Comparison of ENCODE assay signal across 24 cellular contexts in genomic region chr1:13802782-13803545, GRCh38.
DNase-seq lines count a peak whose midpoint lies in the region; ATAC-seq, FAIRE-seq and TF ChIP-seq lines count a peak whose summit lies in the region.
"Had no signal": no experiment of that assay in that cellular context is flagged by ENCODE, and none has a peak within 500 bp of the region (broad histone marks: within the 10 kb centered on the region; RNA-seq: fewer than 3 reads in every experiment).

No MANE protein-coding gene starts in this region.

- WGBS in K562 (ENCODE audit: insufficient coverage, low coverage, missing lambda C conversion rate): 35% methylated on average over 19 of the region's 19 CpGs

- H3K9ac ChIP-seq in K562 (ENCODE audit: insufficient read depth in 1 of 2, low read depth in 2 of 2, low read length in 2 of 2): 0 out of 4 replicates have a peak overlapping the region, but pooled peaks of 1 of the 2 experiments have one; percentile 29

- ATAC-seq in activated naive CD8-positive, alpha-beta T cell treated with anti-CD3 and anti-CD28 coated beads, Interleukin-2, amount 50 U/mL, for 24 hours: no peak
- ATAC-seq in K562: no peak
- ATAC-seq in natural killer cell: no peak
- no peak for ATAC-seq in activated CD8-positive, alpha-beta T cell treated with anti-CD3 and anti-CD28 coated beads for 36 hours

- peak overlapping the region; percentile 50 for H3K27ac Mint-ChIP-seq in activated naive CD8-positive, alpha-beta T cell
- no peak overlapping the region for H3K27ac Mint-ChIP-seq in activated naive CD8-positive, alpha-beta T cell treated with anti-CD3 and anti-CD28 coated beads, Interleukin-2, amount 50 U/mL, for 24 hours
- H3K27ac Mint-ChIP-seq in natural killer cell (peak overlapping the region; percentile 74 to 80), type B pancreatic cell (peak overlapping the region; percentile 3)
- no peak overlapping the region for H3K27ac Mint-ChIP-seq in activated CD8-positive, alpha-beta T cell treated with anti-CD3 and anti-CD28 coated beads for 36 hours

- H3K36me3 ChIP-seq in K562 (ENCODE audit: control insufficient read depth, insufficient read depth, low read length): no peaks in the 10 kb centered on the region
- H3K36me3 ChIP-seq: Peyer's patch, SJCRH30 had no signal

- intact Hi-C loops in K562 (cut with micrococcal nuclease) (no loop called here), natural killer cell (cut with micrococcal nuclease) (no loop called here)
- intact Hi-C loops in activated CD8-positive, alpha-beta T cell treated with anti-CD3 and anti-CD28 coated beads for 36 hours (cut with micrococcal nuclease): no loop called here

- no peaks in the 10 kb centered on the region for H3K27me3 Mint-ChIP-seq in activated naive CD8-positive, alpha-beta T cell
- H3K27me3 Mint-ChIP-seq in activated naive CD8-positive, alpha-beta T cell treated with anti-CD3 and anti-CD28 coated beads, Interleukin-2, amount 50 U/mL, for 24 hours: no peaks in the 10 kb centered on the region
- H3K27me3 Mint-ChIP-seq in natural killer cell (ENCODE audit: low read depth in 2 of 2) (no peaks in the 10 kb centered on the region), type B pancreatic cell (no peaks in the 10 kb centered on the region)
- H3K27me3 Mint-ChIP-seq in activated CD8-positive, alpha-beta T cell treated with anti-CD3 and anti-CD28 coated beads for 36 hours: no peaks in the 10 kb centered on the region
- H3K27me3 Mint-ChIP-seq: CD8-positive, alpha-beta memory T cell; IgD-negative memory B cell had no signal

- TF ChIP-seq POLR2A in K562 (conservative IDR thresholded peaks at IDR 0.05): no peak

- TF ChIP-seq RAD21 in K562 (CRISPR knock-in tag; conservative IDR thresholded peaks at IDR 0.05 in 1 of 2, IDR thresholded peaks at IDR 0.05 in 1 of 2): no peak

- H3K79me2 ChIP-seq in K562 (ENCODE audit: control insufficient read depth, insufficient read depth, low read length): no peaks in the 10 kb centered on the region

- no peaks in the 10 kb centered on the region for H3K9me3 ChIP-seq in K562 (replicated peaks; ENCODE audit: control insufficient read depth, insufficient read depth, low read depth, low read length)
- H3K9me3 ChIP-seq: Peyer's patch, SJCRH30 had no signal

- TF ChIP-seq CTCF in K562 (IDR thresholded peaks at IDR 0.05 in 2 of 3, conservative IDR thresholded peaks at IDR 0.05 in 1 of 3; ENCODE audit: insufficient read depth in 2 of 3, low read depth in 1 of 3, low read length in 3 of 3) (no peak), natural killer cell (IDR thresholded peaks at IDR 0.05) (no peak), type B pancreatic cell (conservative IDR thresholded peaks at IDR 0.05) (no peak), GM20000 (IDR thresholded peaks at IDR 0.05; ENCODE audit: extremely low read depth, missing control alignments) (no peak)
- no peak for TF ChIP-seq CTCF in activated CD8-positive, alpha-beta T cell treated with anti-CD3 and anti-CD28 coated beads for 36 hours (IDR thresholded peaks at IDR 0.05)

- H3K4me1 ChIP-seq in K562 (replicated peaks in 1 of 2; ENCODE audit: control insufficient read depth in 2 of 2, insufficient read depth in 2 of 2, low read length in 2 of 2): peaks cover 8 to 13% of the 10 kb centered on the region in 2 experiments; a peak in 3 of 5 replicates
- H3K4me1 ChIP-seq: SJCRH30 had no signal

- H4K20me1 ChIP-seq in K562 (replicated peaks; ENCODE audit: control insufficient read depth, insufficient read depth, low read length): peaks cover 53% of the 10 kb centered on the region

- POLR2A ChIA-PET in K562 (lab: Yijun Ruan, JAX): interaction anchor here (0.7 kb wide), 1 partner anchor 150 kb away, joined by 3 read pairs; no protein-coding TSS in a partner anchor
- POLR2A ChIA-PET in activated CD8-positive, alpha-beta T cell treated with anti-CD3 and anti-CD28 coated beads for 36 hours (lab: Charles Lee): interaction anchor here (1.1 kb wide), 1 partner anchor 98 kb away, joined by 3 read pairs; no protein-coding TSS in a partner anchor

- peaks cover 6 to 45% of the 10 kb centered on the region in 2 experiments; a peak in 4 of 5 replicates for H3K27me3 ChIP-seq in K562 (ENCODE audit: control insufficient read depth in 2 of 2, insufficient read depth in 2 of 2, low read length in 2 of 2)
- H3K27me3 ChIP-seq: Peyer's patch, SJCRH30 had no signal

- FAIRE-seq in K562 (lab: Jason Lieb, UNC): peak; percentile 29
- FAIRE-seq: G401.6, GM12892 had no signal

- no peak overlapping the region for H3K4me2 ChIP-seq in K562 (ENCODE audit: insufficient read depth, low read length)

- TF ChIP-seq EP300 in K562 (IDR thresholded peaks at IDR 0.05; ENCODE audit: low read length): no peak

- no peak for DNase-seq in activated naive CD8-positive, alpha-beta T cell treated with anti-CD3 and anti-CD28 coated beads, Interleukin-2, amount 50 U/mL, for 24 hours
- DNase-seq in K562 (ENCODE audit: extremely low read depth in 1 of 4, low spot score in 3 of 4) (no peak), natural killer cell (no peak), type B pancreatic cell (ENCODE audit: extremely low spot score, unreplicated experiment) (no peak), GM20000 (ENCODE audit: low spot score) (no peak), iPS-NIHi11 (ENCODE audit: low spot score) (no peak)
- DNase-seq in activated CD8-positive, alpha-beta T cell treated with anti-CD3 and anti-CD28 coated beads for 36 hours: no peak
- DNase-seq: CD8-positive, alpha-beta memory T cell; GOT3; HCEC 1CT; Karpas-422; MV-4-11; NCI-H1105 treated with DMSO at 0.1 percent for 48 hours; NCI-H1694 treated with DMSO at 0.1 percent for 48 hours; NCI-H2081 treated with DMSO at 0.1 percent for 48 hours; NCI-H2171 treated with DMSO at 0.1 percent for 48 hours; NCI-H524 treated with DMSO at 0.1 percent for 48 hours; NCI-H82; Peyer's patch; SJCRH30 had no signal

- peaks cover 19% of the 10 kb centered on the region for H3K4me1 Mint-ChIP-seq in activated naive CD8-positive, alpha-beta T cell (ENCODE audit: low read depth)
- H3K4me1 Mint-ChIP-seq in activated naive CD8-positive, alpha-beta T cell treated with anti-CD3 and anti-CD28 coated beads, Interleukin-2, amount 50 U/mL, for 24 hours: peaks cover 2% of the 10 kb centered on the region
- peaks cover 49 to 51% of the 10 kb centered on the region in 2 donors for H3K4me1 Mint-ChIP-seq in natural killer cell
- H3K4me1 Mint-ChIP-seq in type B pancreatic cell (ENCODE audit: unreplicated experiment): peaks cover 22% of the 10 kb centered on the region
- peaks cover 4% of the 10 kb centered on the region for H3K4me1 Mint-ChIP-seq in activated CD8-positive, alpha-beta T cell treated with anti-CD3 and anti-CD28 coated beads for 36 hours (ENCODE audit: low read depth)

- no peak overlapping the region for H3K27ac ChIP-seq in K562 (ENCODE audit: extremely low read depth, low read depth, low read length)
- H3K27ac ChIP-seq: SJCRH30 had no signal

- no TSS peak for BruUV-seq in K562 (replicated peaks; lab: Mats Ljungman, UMichigan)

- no peak overlapping the region for H3K4me3 Mint-ChIP-seq in activated naive CD8-positive, alpha-beta T cell
- no peak overlapping the region for H3K4me3 Mint-ChIP-seq in activated naive CD8-positive, alpha-beta T cell treated with anti-CD3 and anti-CD28 coated beads, Interleukin-2, amount 50 U/mL, for 24 hours
- H3K4me3 Mint-ChIP-seq in natural killer cell (no peak overlapping the region), type B pancreatic cell (no peak overlapping the region)
- H3K4me3 Mint-ChIP-seq in activated CD8-positive, alpha-beta T cell treated with anti-CD3 and anti-CD28 coated beads for 36 hours: no peak overlapping the region
- H3K4me3 Mint-ChIP-seq: CD8-positive, alpha-beta memory T cell; IgD-negative memory B cell had no signal

- no peak overlapping the region for H2AFZ ChIP-seq in K562 (ENCODE audit: low read depth, low read length)

- no peaks in the 10 kb centered on the region for H3K9me3 Mint-ChIP-seq in activated naive CD8-positive, alpha-beta T cell (ENCODE audit: low read depth)
- no peaks in the 10 kb centered on the region for H3K9me3 Mint-ChIP-seq in activated naive CD8-positive, alpha-beta T cell treated with anti-CD3 and anti-CD28 coated beads, Interleukin-2, amount 50 U/mL, for 24 hours
- no peaks in the 10 kb centered on the region for H3K9me3 Mint-ChIP-seq in natural killer cell
- H3K9me3 Mint-ChIP-seq in type B pancreatic cell: no peaks in the 10 kb centered on the region
- no peaks in the 10 kb centered on the region for H3K9me3 Mint-ChIP-seq in activated CD8-positive, alpha-beta T cell treated with anti-CD3 and anti-CD28 coated beads for 36 hours
- H3K9me3 Mint-ChIP-seq: CD8-positive, alpha-beta memory T cell; IgD-negative memory B cell had no signal

- H3K36me3 Mint-ChIP-seq in activated naive CD8-positive, alpha-beta T cell: peaks cover 6% of the 10 kb centered on the region
- H3K36me3 Mint-ChIP-seq in activated naive CD8-positive, alpha-beta T cell treated with anti-CD3 and anti-CD28 coated beads, Interleukin-2, amount 50 U/mL, for 24 hours (ENCODE audit: low read depth): peaks cover 9% of the 10 kb centered on the region
- no peaks in the 10 kb centered on the region for H3K36me3 Mint-ChIP-seq in natural killer cell
- H3K36me3 Mint-ChIP-seq in type B pancreatic cell: peaks cover 9% of the 10 kb centered on the region
- H3K36me3 Mint-ChIP-seq in activated CD8-positive, alpha-beta T cell treated with anti-CD3 and anti-CD28 coated beads for 36 hours (ENCODE audit: low read depth): no peaks in the 10 kb centered on the region

- in situ Hi-C loops in K562 (cut with MboI): no loop called here

- no peak overlapping the region for H3K4me3 ChIP-seq in K562
- H3K4me3 ChIP-seq: Peyer's patch, SJCRH30 had no signal

- H3K9me1 ChIP-seq in K562 (ENCODE audit: control insufficient read depth, insufficient read depth, low read length): peaks cover 4% of the 10 kb centered on the region

- CTCF ChIA-PET in K562 (lab: Yijun Ruan, JAX; ENCODE audit: low intra/inter-chr PET ratio): no interaction called here
- CTCF ChIA-PET in activated CD8-positive, alpha-beta T cell treated with anti-CD3 and anti-CD28 coated beads for 36 hours (lab: Charles Lee): interaction anchor here (0.9 kb wide), 1 partner anchor 7 kb away, joined by 3 read pairs; no protein-coding TSS in a partner anchor

TF ChIP-seq in K562, 482 proteins besides CTCF, POLR2A, EP300 and RAD21 (continues in another document):
- TF ChIP-seq SAFB (IDR thresholded peaks at IDR 0.05; ENCODE audit: borderline replicate concordance, low read depth, low read length): no peak

Comparison
In these comparisons a context has a peak if more than half of its experiments do, and no peak if none do; other contexts are left out.
1. H3K27ac Mint-ChIP-seq: peak in activated naive CD8-positive, alpha-beta T cell (single experiment), natural killer cell (2 of 2) and type B pancreatic cell (single experiment); none in activated naive CD8-positive, alpha-beta T cell treated with anti-CD3 and anti-CD28 coated beads, Interleukin-2, amount 50 U/mL, for 24 hours (single experiment) and activated CD8-positive, alpha-beta T cell treated with anti-CD3 and anti-CD28 coated beads for 36 hours (single experiment).